Comparison of ENCODE assay signal across 1 cellular context in the genomic region with DNA sequence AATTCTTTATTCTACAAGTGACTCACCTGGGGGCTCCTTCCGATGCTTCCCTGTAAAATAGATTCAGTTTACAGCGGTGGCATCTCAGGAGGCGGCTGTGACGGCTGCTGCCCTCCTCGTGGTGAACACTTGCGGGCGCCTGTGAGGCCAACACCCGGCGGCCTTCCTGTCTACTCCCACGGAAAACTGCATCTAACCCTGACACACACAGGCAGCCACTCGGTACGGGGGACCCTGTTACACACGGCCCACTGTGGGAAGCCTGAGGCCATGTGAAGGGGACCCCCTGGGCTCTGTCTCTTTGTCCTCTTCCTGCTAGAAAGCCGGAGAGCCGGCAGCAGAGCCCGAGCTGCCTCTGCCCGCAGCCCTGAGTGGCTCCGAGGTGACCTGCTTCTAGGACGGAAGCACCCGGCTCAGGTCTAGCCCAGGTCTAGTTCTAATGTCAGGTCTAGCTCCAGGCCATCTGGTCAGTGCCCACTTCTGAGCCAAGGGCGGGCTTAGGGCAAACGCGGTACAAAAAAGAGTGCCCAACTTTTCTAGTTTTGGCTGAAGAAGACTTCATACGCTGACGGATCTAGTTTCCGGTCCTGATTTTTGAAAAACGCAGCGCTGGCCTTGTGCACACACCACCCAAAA.
TF ChIP-seq lines count a peak whose summit lies in the region.

No MANE protein-coding gene starts in this region.

TF ChIP-seq in H1, 55 proteins besides CTCF, POLR2A, EP300 and RAD21:
- TF ChIP-seq TAF7 (optimal IDR thresholded peaks at IDR 0.05; ENCODE audit: borderline replicate concordance, low read depth, low read length) (no peak), GTF2F1 (IDR thresholded peaks at IDR 0.05; ENCODE audit: borderline replicate concordance, low read depth, low read length) (no peak), JUN (IDR thresholded peaks at IDR 0.05; ENCODE audit: low read depth, low read length) (no peak), CHD1 (IDR thresholded peaks at IDR 0.05; ENCODE audit: low read depth, low read length) (no peak), ASH2L (IDR thresholded peaks at IDR 0.05; ENCODE audit: low read length) (no peak), HDAC6 (IDR thresholded peaks at IDR 0.05; ENCODE audit: low read depth, low read length) (no peak), ZNF274 (IDR thresholded peaks at IDR 0.05; ENCODE audit: borderline replicate concordance, extremely low read depth, low read length) (no peak), CTBP2 (IDR thresholded peaks at IDR 0.05; ENCODE audit: borderline replicate concordance, insufficient read depth, insufficient read length, low read length) (no peak), SIN3A (conservative IDR thresholded peaks at IDR 0.05 in 1 of 2, IDR thresholded peaks at IDR 0.05 in 1 of 2; ENCODE audit: low read depth in 1 of 2, low read length in 2 of 2) (no peak), CBX5 (IDR thresholded peaks at IDR 0.05; ENCODE audit: low read depth, low read length) (no peak), ATF3 (IDR thresholded peaks at IDR 0.05; ENCODE audit: insufficient read depth, low read depth, low read length) (no peak), MAFK (IDR thresholded peaks at IDR 0.05; ENCODE audit: low read depth, low read length) (no peak), TAF1 (IDR thresholded peaks at IDR 0.05; ENCODE audit: low read depth, low read length) (no peak)
- TF ChIP-seq, protein P1, sequence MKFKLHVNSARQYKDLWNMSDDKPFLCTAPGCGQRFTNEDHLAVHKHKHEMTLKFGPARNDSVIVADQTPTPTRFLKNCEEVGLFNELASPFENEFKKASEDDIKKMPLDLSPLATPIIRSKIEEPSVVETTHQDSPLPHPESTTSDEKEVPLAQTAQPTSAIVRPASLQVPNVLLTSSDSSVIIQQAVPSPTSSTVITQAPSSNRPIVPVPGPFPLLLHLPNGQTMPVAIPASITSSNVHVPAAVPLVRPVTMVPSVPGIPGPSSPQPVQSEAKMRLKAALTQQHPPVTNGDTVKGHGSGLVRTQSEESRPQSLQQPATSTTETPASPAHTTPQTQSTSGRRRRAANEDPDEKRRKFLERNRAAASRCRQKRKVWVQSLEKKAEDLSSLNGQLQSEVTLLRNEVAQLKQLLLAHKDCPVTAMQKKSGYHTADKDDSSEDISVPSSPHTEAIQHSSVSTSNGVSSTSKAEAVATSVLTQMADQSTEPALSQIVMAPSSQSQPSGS (IDR thresholded peaks at IDR 0.05; ENCODE audit: low read length): no peak
